27 cellular contexts compared by ENCODE assay signal in genomic region chr19:2790194-2790556, GRCh38. TPM values are rescaled to one million over a fixed set of nuclear protein-coding genes. Genes with fewer than 3 reads are reported as not detected.
DNase-seq lines count a peak whose midpoint lies in the region; ATAC-seq, FAIRE-seq and TF ChIP-seq lines count a peak whose summit lies in the region.
"Had no signal": no experiment of that assay in that cellular context is flagged by ENCODE, and none has a peak within 500 bp of the region (broad histone marks: within the 10 kb centered on the region; RNA-seq: fewer than 3 reads in every experiment).

No MANE protein-coding gene starts in this region.

- TF ChIP-seq POLR2A in HepG2 (IDR thresholded peaks at IDR 0.05; ENCODE audit: insufficient read depth in 1 of 2, low read depth in 2 of 2, low read length in 2 of 2) (no peak), prostate gland (IDR thresholded peaks at IDR 0.05) (no peak)

- H3K4me2 ChIP-seq in Karpas-422 (ENCODE audit: low read depth, low read length, poor library complexity, severe bottlenecking), result peak overlapping the region; percentile 83
- H3K4me2 ChIP-seq in HepG2 (ENCODE audit: low read depth, low read length), result peak overlapping the region; percentile 61
- no peak overlapping the region for H3K4me2 ChIP-seq in neuronal stem cell (ENCODE audit: insufficient read depth, low read length, poor library complexity, severe bottlenecking)
- H3K4me2 ChIP-seq in trophoblast cell (ENCODE audit: low read length), result no peak overlapping the region

- H3K79me2 ChIP-seq in Karpas-422 (ENCODE audit: low read length), result peaks cover 79% of the 10 kb centered on the region
- H3K79me2 ChIP-seq in HepG2 (ENCODE audit: insufficient read depth, low read length), result peaks cover 35% of the 10 kb centered on the region
- peaks cover 9% of the 10 kb centered on the region for H3K79me2 ChIP-seq in trophoblast cell (ENCODE audit: control insufficient read depth, insufficient read depth, low read length, poor library complexity)

- H3K79me1 ChIP-seq in neuronal stem cell (ENCODE audit: low read depth, low read length) (peaks cover 21% of the 10 kb centered on the region), trophoblast cell (ENCODE audit: low read length) (peaks cover 3% of the 10 kb centered on the region)

- H3K14ac ChIP-seq in neuronal stem cell (ENCODE audit: low read length), result peak overlapping the region; percentile 89
- no peak overlapping the region for H3K14ac ChIP-seq in trophoblast cell (ENCODE audit: low read length)

- FAIRE-seq in HepG2 (lab: Jason Lieb, UNC), result no peak
- FAIRE-seq: HTR-8/SVneo, RCC 7860 had no signal

- H2AFZ ChIP-seq in Karpas-422 (ENCODE audit: low read length) (no peak overlapping the region), HepG2 (ENCODE audit: low read length) (no peak overlapping the region), neuronal stem cell (ENCODE audit: low read length) (no peak overlapping the region), trophoblast cell (ENCODE audit: insufficient read depth, low read length, poor library complexity) (no peak overlapping the region)
- H2AFZ ChIP-seq: GM23248 had no signal

- H3K4ac ChIP-seq in neuronal stem cell (ENCODE audit: low read length) (no peak overlapping the region), trophoblast cell (ENCODE audit: low read depth, low read length) (no peak overlapping the region)

- H3K9me3 ChIP-seq in Karpas-422 (ENCODE audit: low read length) (no peaks in the 10 kb centered on the region), HepG2 (ENCODE audit: low read length) (no peaks in the 10 kb centered on the region), neuronal stem cell (replicated peaks in 1 of 2; ENCODE audit: control insufficient read depth in 2 of 2, insufficient read depth in 1 of 2, low read depth in 1 of 2, low read length in 2 of 2) (no peaks in the 10 kb centered on the region), prostate gland (no peaks in the 10 kb centered on the region), trophoblast cell (ENCODE audit: insufficient read depth, low read depth, low read length) (no peaks in the 10 kb centered on the region)
- H3K9me3 ChIP-seq: BLaER1, MG63 had no signal

- H4K8ac ChIP-seq in neuronal stem cell (ENCODE audit: low read depth, low read length), result no peak overlapping the region
- H4K8ac ChIP-seq in trophoblast cell (ENCODE audit: low read depth, low read length), result no peak overlapping the region

- no peak for TF ChIP-seq RAD21 in HepG2 (CRISPR knock-in tag; IDR thresholded peaks at IDR 0.05)

- H3K36me3 ChIP-seq in Karpas-422 (ENCODE audit: insufficient read depth, low read length), result peaks cover 55% of the 10 kb centered on the region
- peaks cover 8 to 32% of the 10 kb centered on the region in 2 experiments for H3K36me3 ChIP-seq in HepG2 (replicated peaks in 1 of 2; ENCODE audit: control insufficient read depth in 1 of 2, insufficient read depth in 2 of 2, low read length in 2 of 2)
- peaks cover 27 to 75% of the 10 kb centered on the region in 2 donors for H3K36me3 ChIP-seq in neuronal stem cell (replicated peaks in 1 of 2; ENCODE audit: control insufficient read depth in 2 of 2, insufficient read depth in 2 of 2, low read length in 2 of 2)
- no peaks in the 10 kb centered on the region for H3K36me3 ChIP-seq in prostate gland
- peaks cover 47 to 56% of the 10 kb centered on the region in 2 experiments for H3K36me3 ChIP-seq in trophoblast cell (ENCODE audit: control insufficient read depth in 1 of 2, insufficient read depth in 2 of 2, low read length in 2 of 2)
- H3K36me3 ChIP-seq: MG63 had no signal

- no peak for TF ChIP-seq CTCF in HepG2 (CRISPR knock-in tag; IDR thresholded peaks at IDR 0.05)
- TF ChIP-seq CTCF in prostate gland (IDR thresholded peaks at IDR 0.05), result no peak

- in situ Hi-C loops in HepG2 (cut with HindIII; ENCODE audit: extremely low pct_ligation_motif_present, low pct_unique_long_range_greater_than_20kb), result no loop called here

- H3K23ac ChIP-seq in neuronal stem cell (ENCODE audit: low read depth, low read length, poor library complexity) (peak overlapping the region; percentile 43), trophoblast cell (ENCODE audit: low read length) (no peak overlapping the region)

- H3K4me3 ChIP-seq in Karpas-422 (ENCODE audit: low read length), result no peak overlapping the region
- H3K4me3 ChIP-seq in HepG2 (replicated peaks in 1 of 3; ENCODE audit: insufficient read depth in 1 of 3, low read depth in 2 of 3, low read length in 3 of 3), result peak overlapping the region in 1 of 3 experiments; percentile 50; a peak in 1 of 6 replicates
- H3K4me3 ChIP-seq in neuronal stem cell (ENCODE audit: low read length in 2 of 2), result no peak overlapping the region
- H3K4me3 ChIP-seq in prostate gland, result no peak overlapping the region
- no peak overlapping the region for H3K4me3 ChIP-seq in trophoblast cell (ENCODE audit: low read depth, low read length)
- H3K4me3 ChIP-seq: BLaER1, GM23248, MG63, SK-N-MC had no signal

- no peak overlapping the region for H4K12ac ChIP-seq in trophoblast cell (ENCODE audit: low read depth, low read length)

- CTCF ChIA-PET in HepG2 (lab: Yijun Ruan, JAX; ENCODE audit: low intra/inter-chr PET ratio, low total read pairs), result no interaction called here

- TF ChIP-seq EP300 in HepG2 (IDR thresholded peaks at IDR 0.05; ENCODE audit: low read depth in 2 of 2, low read length in 2 of 2), result no peak
- TF ChIP-seq EP300 in HepG2 (CRISPR knock-in tag; IDR thresholded peaks at IDR 0.05; ENCODE audit: borderline replicate concordance), result no peak

- H2BK5ac ChIP-seq in neuronal stem cell (ENCODE audit: low read length) (no peak overlapping the region), trophoblast cell (ENCODE audit: low read depth, low read length, poor library complexity) (no peak overlapping the region)

- H3K18ac ChIP-seq in neuronal stem cell (ENCODE audit: low read length) (no peak overlapping the region), trophoblast cell (ENCODE audit: low read length) (no peak overlapping the region)

- H4K91ac ChIP-seq in neuronal stem cell (ENCODE audit: low read depth, low read length, poor library complexity) (no peak overlapping the region), trophoblast cell (ENCODE audit: low read depth, low read length) (no peak overlapping the region)

- peak overlapping the region; percentile 95 for H3K27ac ChIP-seq in Karpas-422 (ENCODE audit: low read length)
- peak overlapping the region; percentile 50 for H3K27ac ChIP-seq in HepG2 (ENCODE audit: extremely low read length, insufficient read depth, low read length)
- no peak overlapping the region for H3K27ac ChIP-seq in neuronal stem cell (replicated peaks; ENCODE audit: low read length)
- no peak overlapping the region for H3K27ac ChIP-seq in prostate gland
- H3K27ac ChIP-seq in trophoblast cell (ENCODE audit: low read depth, low read length), result no peak overlapping the region
- H3K27ac ChIP-seq: BLaER1, GM23248, SK-N-MC had no signal

- POLR2A ChIA-PET in HepG2 (lab: Yijun Ruan, JAX), result no interaction called here

- H2BK12ac ChIP-seq in neuronal stem cell (ENCODE audit: low read length), result no peak overlapping the region
- H2BK12ac ChIP-seq in trophoblast cell (ENCODE audit: low read length), result no peak overlapping the region

- H3K4me1 ChIP-seq in Karpas-422 (ENCODE audit: low read length) (peaks cover 71% of the 10 kb centered on the region), HepG2 (ENCODE audit: insufficient read depth, low read length) (peaks cover 57% of the 10 kb centered on the region), neuronal stem cell (ENCODE audit: control insufficient read depth in 2 of 2, insufficient read depth in 1 of 2, low read depth in 1 of 2, low read length in 2 of 2) (no peaks in the 10 kb centered on the region), prostate gland (replicated peaks) (no peaks in the 10 kb centered on the region), trophoblast cell (ENCODE audit: control insufficient read depth in 1 of 2, insufficient read depth in 2 of 2, low read length in 2 of 2) (peaks cover 5 to 6% of the 10 kb centered on the region in 2 experiments)

- H4K20me1 ChIP-seq in Karpas-422 (ENCODE audit: insufficient read depth, low read depth, low read length) (peaks cover 22% of the 10 kb centered on the region; the same call in 1 of the 2 replicates), HepG2 (ENCODE audit: insufficient read depth, low read length) (peaks cover 15% of the 10 kb centered on the region)

- DNase-seq in Karpas-422 (no peak), HepG2 (ENCODE audit: low spot score) (no peak), neuronal stem cell (ENCODE audit: low spot score) (no peak), prostate gland (ENCODE audit: low spot score) (no peak), UCSD-AML1 (lab: John Stamatoyannopoulos, UW; ENCODE audit: unreplicated experiment) (no peak), trophoblast cell (no peak)
- DNase-seq: 8988T; ACHN; CD4-positive, CD25-positive, alpha-beta regulatory T cell; DMS153; DND-41; GM23248; H9; KBM-7; MG63; NCI-H1105 treated with DMSO at 0.1 percent for 48 hours; NCI-H146; NCI-H1930; NCI-H2107; NCI-H446; NCI-H524 treated with DMSO at 0.1 percent for 48 hours; NCI-H774; SIG-M5 had no signal

- no TSS peak for BruUV-seq in HepG2 (replicated peaks; lab: Mats Ljungman, UMichigan)

- no peak overlapping the region for H2BK15ac ChIP-seq in neuronal stem cell (ENCODE audit: low read length)

- H2AK5ac ChIP-seq in neuronal stem cell (ENCODE audit: low read depth, low read length), result no peak overlapping the region
- H2AK5ac ChIP-seq in trophoblast cell (ENCODE audit: low read length), result no peak overlapping the region

- ATAC-seq in HepG2, result no peak

- H3K9ac ChIP-seq in Karpas-422 (ENCODE audit: low read length) (peak overlapping the region; percentile 59; the same call in 1 of the 2 replicates), HepG2 (ENCODE audit: insufficient read depth, low read depth, low read length) (no peak overlapping the region), neuronal stem cell (ENCODE audit: low read depth, low read length, poor library complexity) (peak overlapping the region; percentile 38), trophoblast cell (ENCODE audit: low read length) (no peak overlapping the region)
- H3K9ac ChIP-seq: GM23248 had no signal

- 91% methylated on average over 14 of the region's 14 CpGs for WGBS in HepG2 (ENCODE audit: low lambda C conversion rate)
- no CpG with 5 or more reads among the region's 14 CpGs for WGBS in neuronal stem cell (ENCODE audit: extremely low coverage in 2 of 2, insufficient read length in 2 of 2, insufficient replicate concordance in 1 of 2), 2 donors
- WGBS in prostate gland, result 98% methylated on average over 14 of the region's 14 CpGs
- no CpG with 5 or more reads among the region's 14 CpGs for WGBS in trophoblast cell (ENCODE audit: extremely low coverage, insufficient coverage, insufficient read length)

- no peaks in the 10 kb centered on the region for H3K9me2 ChIP-seq in Karpas-422 (replicated peaks; ENCODE audit: insufficient read depth, low read length)

- no peaks in the 10 kb centered on the region for H3K27me3 ChIP-seq in Karpas-422 (ENCODE audit: low read length)
- H3K27me3 ChIP-seq in HepG2 (ENCODE audit: control insufficient read depth in 1 of 2, insufficient read depth in 2 of 2, low read length in 2 of 2), result no peaks in the 10 kb centered on the region; a peak in 1 of 5 replicates
- H3K27me3 ChIP-seq in neuronal stem cell (ENCODE audit: control insufficient read depth in 3 of 3, insufficient read depth in 3 of 3, low read depth in 1 of 3, low read length in 3 of 3), result no peaks in the 10 kb centered on the region
- no peaks in the 10 kb centered on the region for H3K27me3 ChIP-seq in prostate gland (replicated peaks; ENCODE audit: insufficient read depth)
- H3K27me3 ChIP-seq in trophoblast cell (ENCODE audit: insufficient read depth, low read length), result no peaks in the 10 kb centered on the region
- H3K27me3 ChIP-seq: BLaER1, MG63 had no signal

- intact Hi-C loops in HepG2 (cut with micrococcal nuclease; ENCODE audit: unreplicated experiment), result no loop called here
- intact Hi-C loops in prostate gland (cut with DNase I), result no loop called here

- no peak overlapping the region for H2BK120ac ChIP-seq in neuronal stem cell (ENCODE audit: low read depth, low read length)
- no peak overlapping the region for H2BK120ac ChIP-seq in trophoblast cell (ENCODE audit: insufficient read depth, low read length, poor library complexity)

RNA-seq across cellular contexts. Expression of gene THOP1, which starts 4.9 kb away (rescaled TPM):
- total RNA-seq in Karpas-422 (2014; rRNA removed; shearing (Covaris generic); ENCODE audit: low replicate concordance), result 57.0 and 148 TPM in 2 replicates
- total RNA-seq in HepG2 (2016; rRNA removed; fragmentation: Illumina TruSeq; extraction: Trizol), result 98.1 and 116 TPM in 2 replicates
- 12.3 and 13.1 TPM in 2 replicates for total RNA-seq in HepG2 (2016; cell fraction: cytosol; rRNA removed; fragmentation: Illumina TruSeq; extraction: Trizol; ENCODE audit: low read depth)
- 83.9 and 120 TPM in 2 replicates for total RNA-seq in HepG2 (2016; cell fraction: insoluble cytoplasmic fraction; rRNA removed; fragmentation: Illumina TruSeq; extraction: Trizol)
- total RNA-seq in HepG2 (2016; cell fraction: membrane; rRNA removed; fragmentation: Illumina TruSeq; extraction: Trizol), result 35.7 and 37.5 TPM in 2 replicates
- total RNA-seq in HepG2 (2016; cell fraction: nucleus; rRNA removed; fragmentation: Illumina TruSeq; extraction: Trizol), result 71.2 and 83.7 TPM in 2 replicates
- polyA plus RNA-seq in HepG2 (2011; rRNA removed), result 74.4 and 81.4 TPM in 2 replicates
- polyA plus RNA-seq in HepG2 (2011; cell fraction: cytosol; rRNA removed), result 50.2 and 88.6 TPM in 2 replicates
- polyA plus RNA-seq in HepG2 (2011; cell fraction: nucleus; rRNA removed), result 183 and 242 TPM in 2 replicates
- 41.9 and 45.1 TPM in 2 replicates for polyA plus RNA-seq in HepG2 (2012)
- polyA plus RNA-seq in HepG2 (2016; cell fraction: cytosol; fragmentation: Illumina TruSeq; extraction: Trizol; ENCODE audit: low read depth), result 9.6 TPM in 2 replicates
- 69.9 and 92.7 TPM in 2 replicates for polyA plus RNA-seq in HepG2 (2016; cell fraction: insoluble cytoplasmic fraction; fragmentation: Illumina TruSeq; extraction: Trizol; ENCODE audit: low read depth)
- 20.1 and 20.4 TPM in 2 replicates for polyA plus RNA-seq in HepG2 (2016; cell fraction: membrane; fragmentation: Illumina TruSeq; extraction: Trizol; ENCODE audit: low read depth)
- polyA plus RNA-seq in HepG2 (2016; cell fraction: nucleus; fragmentation: Illumina TruSeq; extraction: Trizol; ENCODE audit: insufficient read depth, low read depth), result 159 and 175 TPM in 2 replicates
- polyA minus RNA-seq in HepG2 (2011; rRNA and poly(A)+ RNA removed; ENCODE audit: low replicate concordance), result 118 and 211 TPM in 2 replicates
- polyA minus RNA-seq in HepG2 (2011; cell fraction: cytosol; rRNA and poly(A)+ RNA removed), result 39.9 and 51.4 TPM in 2 replicates
- 26.3 and 32.6 TPM in 2 replicates for polyA minus RNA-seq in HepG2 (2011; cell fraction: nucleus; rRNA and poly(A)+ RNA removed)
- 82.0 TPM for polyA plus RNA-seq in neuronal stem cell (2013, experiment 1 of 2)
- 74.8 TPM for polyA plus RNA-seq in neuronal stem cell (2013, experiment 2 of 2)
- total RNA-seq in prostate gland, result 100 to 1,000 TPM; 119 to 132 TPM
- 71.6 and 74.6 TPM in 2 replicates for polyA plus RNA-seq in trophoblast cell (2013)

RNA-seq across cellular contexts. Expression of gene SGTA, which starts 7.1 kb away (rescaled TPM):
- 31.2 and 55.8 TPM in 2 replicates for total RNA-seq in Karpas-422 (2014; rRNA removed; shearing (Covaris generic); ENCODE audit: low replicate concordance)
- 47.4 and 47.5 TPM in 2 replicates for total RNA-seq in HepG2 (2016; rRNA removed; fragmentation: Illumina TruSeq; extraction: Trizol)
- 15.4 and 15.7 TPM in 2 replicates for total RNA-seq in HepG2 (2016; cell fraction: cytosol; rRNA removed; fragmentation: Illumina TruSeq; extraction: Trizol; ENCODE audit: low read depth)
- total RNA-seq in HepG2 (2016; cell fraction: insoluble cytoplasmic fraction; rRNA removed; fragmentation: Illumina TruSeq; extraction: Trizol), result 38.4 and 51.3 TPM in 2 replicates
- total RNA-seq in HepG2 (2016; cell fraction: membrane; rRNA removed; fragmentation: Illumina TruSeq; extraction: Trizol), result 36.5 and 39.1 TPM in 2 replicates
- total RNA-seq in HepG2 (2016; cell fraction: nucleus; rRNA removed; fragmentation: Illumina TruSeq; extraction: Trizol), result 22.7 and 29.7 TPM in 2 replicates
- polyA plus RNA-seq in HepG2 (2011; rRNA removed), result 43.0 and 43.9 TPM in 2 replicates
- polyA plus RNA-seq in HepG2 (2011; cell fraction: cytosol; rRNA removed), result 36.5 and 53.7 TPM in 2 replicates
- polyA plus RNA-seq in HepG2 (2011; cell fraction: nucleus; rRNA removed), result 91.7 and 100.0 TPM in 2 replicates
- polyA plus RNA-seq in HepG2 (2012), result 31.5 and 46.4 TPM in 2 replicates
- 19.4 and 21.9 TPM in 2 replicates for polyA plus RNA-seq in HepG2 (2016; cell fraction: cytosol; fragmentation: Illumina TruSeq; extraction: Trizol; ENCODE audit: low read depth)
- polyA plus RNA-seq in HepG2 (2016; cell fraction: insoluble cytoplasmic fraction; fragmentation: Illumina TruSeq; extraction: Trizol; ENCODE audit: low read depth), result 59.1 and 69.1 TPM in 2 replicates
- polyA plus RNA-seq in HepG2 (2016; cell fraction: membrane; fragmentation: Illumina TruSeq; extraction: Trizol; ENCODE audit: low read depth), result 43.4 and 44.2 TPM in 2 replicates
- 75.8 and 78.8 TPM in 2 replicates for polyA plus RNA-seq in HepG2 (2016; cell fraction: nucleus; fragmentation: Illumina TruSeq; extraction: Trizol; ENCODE audit: insufficient read depth, low read depth)
- 33.4 and 37.8 TPM in 2 replicates for polyA minus RNA-seq in HepG2 (2011; rRNA and poly(A)+ RNA removed; ENCODE audit: low replicate concordance)
- 21.6 and 25.4 TPM in 2 replicates for polyA minus RNA-seq in HepG2 (2011; cell fraction: cytosol; rRNA and poly(A)+ RNA removed)
- 12.1 and 13.1 TPM in 2 replicates for polyA minus RNA-seq in HepG2 (2011; cell fraction: nucleus; rRNA and poly(A)+ RNA removed)
- 73.5 TPM for polyA plus RNA-seq in neuronal stem cell (2013, experiment 1 of 2)
- polyA plus RNA-seq in neuronal stem cell (2013, experiment 2 of 2), result 71.9 TPM
- 10 to 100 TPM; 72.4 to 87.9 TPM for total RNA-seq in prostate gland
- polyA plus RNA-seq in trophoblast cell (2013), result 104 and 107 TPM in 2 replicates

RNA-seq across cellular contexts. Expression of gene ZNF554, which starts 29.5 kb away (rescaled TPM):
- 2.6 and 4.0 TPM in 2 replicates for total RNA-seq in Karpas-422 (2014; rRNA removed; shearing (Covaris generic); ENCODE audit: low replicate concordance)
- total RNA-seq in HepG2 (2016; rRNA removed; fragmentation: Illumina TruSeq; extraction: Trizol) (2.7 and 3.0 TPM in 2 replicates), prostate gland (1 to 10 TPM; 4.4 to 8.6 TPM)
- 0.88 and 1.3 TPM in 2 replicates for total RNA-seq in HepG2 (2016; cell fraction: cytosol; rRNA removed; fragmentation: Illumina TruSeq; extraction: Trizol; ENCODE audit: low read depth)
- 2.8 and 2.9 TPM in 2 replicates for total RNA-seq in HepG2 (2016; cell fraction: insoluble cytoplasmic fraction; rRNA removed; fragmentation: Illumina TruSeq; extraction: Trizol)
- total RNA-seq in HepG2 (2016; cell fraction: membrane; rRNA removed; fragmentation: Illumina TruSeq; extraction: Trizol), result 2.2 and 2.7 TPM in 2 replicates
- total RNA-seq in HepG2 (2016; cell fraction: nucleus; rRNA removed; fragmentation: Illumina TruSeq; extraction: Trizol), result 2.4 and 2.6 TPM in 2 replicates
- polyA plus RNA-seq in HepG2 (2011; rRNA removed), result 2.2 and 2.4 TPM in 2 replicates
- 1.0 and 1.8 TPM in 2 replicates for polyA plus RNA-seq in HepG2 (2011; cell fraction: cytosol; rRNA removed)
- 2.7 and 4.3 TPM in 2 replicates for polyA plus RNA-seq in HepG2 (2011; cell fraction: nucleus; rRNA removed)
- polyA plus RNA-seq in HepG2 (2012), result 2.4 and 2.5 TPM in 2 replicates
- 0.44 and 0.53 TPM in 2 replicates for polyA plus RNA-seq in HepG2 (2016; cell fraction: cytosol; fragmentation: Illumina TruSeq; extraction: Trizol; ENCODE audit: low read depth)
- polyA plus RNA-seq in HepG2 (2016; cell fraction: insoluble cytoplasmic fraction; fragmentation: Illumina TruSeq; extraction: Trizol; ENCODE audit: low read depth), result 1.6 and 1.8 TPM in 2 replicates
- 1.1 and 1.3 TPM in 2 replicates for polyA plus RNA-seq in HepG2 (2016; cell fraction: membrane; fragmentation: Illumina TruSeq; extraction: Trizol; ENCODE audit: low read depth)
- polyA plus RNA-seq in HepG2 (2016; cell fraction: nucleus; fragmentation: Illumina TruSeq; extraction: Trizol; ENCODE audit: insufficient read depth, low read depth), result 4.4 and 5.6 TPM in 2 replicates
- 1.1 and 2.6 TPM in 2 replicates for polyA minus RNA-seq in HepG2 (2011; rRNA and poly(A)+ RNA removed; ENCODE audit: low replicate concordance)
- polyA minus RNA-seq in HepG2 (2011; cell fraction: cytosol; rRNA and poly(A)+ RNA removed), result 1.5 and 1.6 TPM in 2 replicates
- polyA minus RNA-seq in HepG2 (2011; cell fraction: nucleus; rRNA and poly(A)+ RNA removed), result 1.8 and 2.6 TPM in 2 replicates
- 4.6 TPM for polyA plus RNA-seq in neuronal stem cell (2013, experiment 1 of 2)
- 4.5 TPM for polyA plus RNA-seq in neuronal stem cell (2013, experiment 2 of 2)
- polyA plus RNA-seq in trophoblast cell (2013), result 4.9 and 5.0 TPM in 2 replicates

RNA-seq across cellular contexts. Expression of gene SLC39A3, which starts 50.4 kb away (rescaled TPM):
- 28.6 and 55.3 TPM in 2 replicates for total RNA-seq in Karpas-422 (2014; rRNA removed; shearing (Covaris generic); ENCODE audit: low replicate concordance)
- 25.0 and 41.6 TPM in 2 replicates for total RNA-seq in HepG2 (2016; rRNA removed; fragmentation: Illumina TruSeq; extraction: Trizol)
- total RNA-seq in HepG2 (2016; cell fraction: cytosol; rRNA removed; fragmentation: Illumina TruSeq; extraction: Trizol; ENCODE audit: low read depth), result 28.6 and 43.2 TPM in 2 replicates
- total RNA-seq in HepG2 (2016; cell fraction: insoluble cytoplasmic fraction; rRNA removed; fragmentation: Illumina TruSeq; extraction: Trizol), result 19.6 and 44.5 TPM in 2 replicates
- 45.1 and 60.0 TPM in 2 replicates for total RNA-seq in HepG2 (2016; cell fraction: membrane; rRNA removed; fragmentation: Illumina TruSeq; extraction: Trizol)
- total RNA-seq in HepG2 (2016; cell fraction: nucleus; rRNA removed; fragmentation: Illumina TruSeq; extraction: Trizol), result 30.3 and 32.7 TPM in 2 replicates
- polyA plus RNA-seq in HepG2 (2011; rRNA removed), result 33.6 and 34.2 TPM in 2 replicates
- 39.9 and 48.2 TPM in 2 replicates for polyA plus RNA-seq in HepG2 (2011; cell fraction: cytosol; rRNA removed)
- polyA plus RNA-seq in HepG2 (2011; cell fraction: nucleus; rRNA removed), result 22.1 and 24.0 TPM in 2 replicates
- 18.4 and 30.9 TPM in 2 replicates for polyA plus RNA-seq in HepG2 (2012)
- 41.4 and 52.9 TPM in 2 replicates for polyA plus RNA-seq in HepG2 (2016; cell fraction: cytosol; fragmentation: Illumina TruSeq; extraction: Trizol; ENCODE audit: low read depth)
- polyA plus RNA-seq in HepG2 (2016; cell fraction: insoluble cytoplasmic fraction; fragmentation: Illumina TruSeq; extraction: Trizol; ENCODE audit: low read depth), result 27.9 and 37.1 TPM in 2 replicates
- 50.5 and 57.8 TPM in 2 replicates for polyA plus RNA-seq in HepG2 (2016; cell fraction: membrane; fragmentation: Illumina TruSeq; extraction: Trizol; ENCODE audit: low read depth)
- polyA plus RNA-seq in HepG2 (2016; cell fraction: nucleus; fragmentation: Illumina TruSeq; extraction: Trizol; ENCODE audit: insufficient read depth, low read depth), result 65.1 and 70.7 TPM in 2 replicates
- polyA minus RNA-seq in HepG2 (2011; rRNA and poly(A)+ RNA removed; ENCODE audit: low replicate concordance), result 38.4 and 71.1 TPM in 2 replicates
- polyA minus RNA-seq in HepG2 (2011; cell fraction: cytosol; rRNA and poly(A)+ RNA removed), result 13.8 and 15.1 TPM in 2 replicates
- polyA minus RNA-seq in HepG2 (2011; cell fraction: nucleus; rRNA and poly(A)+ RNA removed), result 8.5 and 9.3 TPM in 2 replicates
- 19.0 TPM for polyA plus RNA-seq in neuronal stem cell (2013, experiment 1 of 2)
- 19.4 TPM for polyA plus RNA-seq in neuronal stem cell (2013, experiment 2 of 2)
- total RNA-seq in prostate gland, result 10 to 100 TPM; 46.6 to 67.9 TPM
- polyA plus RNA-seq in trophoblast cell (2013), result 22.5 and 23.8 TPM in 2 replicates

RNA-seq across cellular contexts. Expression of gene ZNF555, which starts 51.1 kb away (rescaled TPM):
- total RNA-seq in Karpas-422 (2014; rRNA removed; shearing (Covaris generic); ENCODE audit: low replicate concordance), result 1.4 TPM in 2 replicates
- 8.0 and 12.4 TPM in 2 replicates for total RNA-seq in HepG2 (2016; rRNA removed; fragmentation: Illumina TruSeq; extraction: Trizol)
- total RNA-seq in HepG2 (2016; cell fraction: cytosol; rRNA removed; fragmentation: Illumina TruSeq; extraction: Trizol; ENCODE audit: low read depth), result 1.8 and 2.9 TPM in 2 replicates
- 6.5 and 12.2 TPM in 2 replicates for total RNA-seq in HepG2 (2016; cell fraction: insoluble cytoplasmic fraction; rRNA removed; fragmentation: Illumina TruSeq; extraction: Trizol)
- total RNA-seq in HepG2 (2016; cell fraction: membrane; rRNA removed; fragmentation: Illumina TruSeq; extraction: Trizol), result 4.5 and 6.1 TPM in 2 replicates
- total RNA-seq in HepG2 (2016; cell fraction: nucleus; rRNA removed; fragmentation: Illumina TruSeq; extraction: Trizol), result 4.7 and 5.1 TPM in 2 replicates
- 5.0 and 5.3 TPM in 2 replicates for polyA plus RNA-seq in HepG2 (2011; rRNA removed)
- 2.4 and 3.9 TPM in 2 replicates for polyA plus RNA-seq in HepG2 (2011; cell fraction: cytosol; rRNA removed)
- 2.1 and 4.1 TPM in 2 replicates for polyA plus RNA-seq in HepG2 (2011; cell fraction: nucleus; rRNA removed)
- polyA plus RNA-seq in HepG2 (2012), result 5.6 and 6.0 TPM in 2 replicates
- polyA plus RNA-seq in HepG2 (2016; cell fraction: cytosol; fragmentation: Illumina TruSeq; extraction: Trizol; ENCODE audit: low read depth), result 0.28 and 0.34 TPM in 2 replicates
- 5.3 and 5.9 TPM in 2 replicates for polyA plus RNA-seq in HepG2 (2016; cell fraction: insoluble cytoplasmic fraction; fragmentation: Illumina TruSeq; extraction: Trizol; ENCODE audit: low read depth)
- 0.68 and 1.1 TPM in 2 replicates for polyA plus RNA-seq in HepG2 (2016; cell fraction: membrane; fragmentation: Illumina TruSeq; extraction: Trizol; ENCODE audit: low read depth)
- 4.9 and 5.6 TPM in 2 replicates for polyA plus RNA-seq in HepG2 (2016; cell fraction: nucleus; fragmentation: Illumina TruSeq; extraction: Trizol; ENCODE audit: insufficient read depth, low read depth)
- polyA minus RNA-seq in HepG2 (2011; rRNA and poly(A)+ RNA removed; ENCODE audit: low replicate concordance), result 1.3 and 4.9 TPM in 2 replicates
- 6.2 and 10.6 TPM in 2 replicates for polyA minus RNA-seq in HepG2 (2011; cell fraction: cytosol; rRNA and poly(A)+ RNA removed)
- polyA minus RNA-seq in HepG2 (2011; cell fraction: nucleus; rRNA and poly(A)+ RNA removed), result 7.2 and 13.2 TPM in 2 replicates
- 4.9 TPM for polyA plus RNA-seq in neuronal stem cell (2013, experiment 1 of 2)
- polyA plus RNA-seq in neuronal stem cell (2013, experiment 2 of 2), result 4.8 TPM
- total RNA-seq in prostate gland, result 1 to 10 TPM; 5.0 to 6.9 TPM
- 3.9 and 4.1 TPM in 2 replicates for polyA plus RNA-seq in trophoblast cell (2013)

Comparison
In these comparisons a context has a peak if more than half of its experiments do, and no peak if none do; other contexts are left out.
1. H3K27ac ChIP-seq: peak in Karpas-422 (single experiment) and HepG2 (single experiment); none in neuronal stem cell (single experiment), prostate gland (0 of 2) and trophoblast cell (single experiment).
2. H3K4me2 ChIP-seq: peak in Karpas-422 (single experiment) and HepG2 (single experiment); none in neuronal stem cell (single experiment) and trophoblast cell (single experiment).
3. H3K9ac ChIP-seq: peak in Karpas-422 (single experiment) and neuronal stem cell (single experiment); none in HepG2 (single experiment) and trophoblast cell (single experiment).